ENCODE assay signal across 1 cellular context in genomic region chr19:16676101-16676798, GRCh38.
TF ChIP-seq lines count a peak whose summit lies in the region.

No MANE protein-coding gene starts in this region.

TF ChIP-seq in HepG2, 621 proteins besides CTCF, POLR2A, EP300 and RAD21:
- no peak for TF ChIP-seq GFI1 (CRISPR knock-in tag; IDR thresholded peaks at IDR 0.05; ENCODE audit: borderline replicate concordance)
- TF ChIP-seq CEBPG (CRISPR knock-in tag; IDR thresholded peaks at IDR 0.05): peak; percentile 71
- 0 out of 2 replicates have a peak, but pooled peaks have one; percentile 33 for TF ChIP-seq SALL1 (CRISPR knock-in tag; IDR thresholded peaks at IDR 0.05)
- TF ChIP-seq ZNF687 (CRISPR knock-in tag; IDR thresholded peaks at IDR 0.05): peak; percentile 15; the same call in 1 of the 2 replicates
- no peak for TF ChIP-seq FOXA1 (IDR thresholded peaks at IDR 0.05)
- 0 out of 2 replicates have a peak, but pooled peaks have one; percentile 10 for TF ChIP-seq FOXA1 (CRISPR knock-in tag; IDR thresholded peaks at IDR 0.05)
- TF ChIP-seq NR2F6 (IDR thresholded peaks at IDR 0.05): 0 out of 2 replicates have a peak, but pooled peaks have one; percentile 38
- no peak for TF ChIP-seq NR2F6 (CRISPR knock-in tag; IDR thresholded peaks at IDR 0.05)
- TF ChIP-seq PATZ1 (CRISPR knock-in tag; IDR thresholded peaks at IDR 0.05): no peak
- 0 out of 2 replicates have a peak, but pooled peaks have one; percentile 22 for TF ChIP-seq HOXA3 (CRISPR knock-in tag; IDR thresholded peaks at IDR 0.05)
- peak; percentile 59 for TF ChIP-seq CEBPB (IDR thresholded peaks at IDR 0.05; ENCODE audit: borderline replicate concordance, low read depth, low read length)
- 0 out of 2 replicates have a peak, but pooled peaks have one; percentile 20 for TF ChIP-seq FOXA3 (CRISPR knock-in tag; IDR thresholded peaks at IDR 0.05)
- TF ChIP-seq SAP130 (CRISPR knock-in tag; IDR thresholded peaks at IDR 0.05; ENCODE audit: low read depth): peak; percentile 43
- TF ChIP-seq FOSL2 (CRISPR knock-in tag; IDR thresholded peaks at IDR 0.05): 0 out of 2 replicates have a peak, but pooled peaks have one; percentile 16
- 0 out of 2 replicates have a peak, but pooled peaks have one; percentile 14 for TF ChIP-seq PAXIP1 (CRISPR knock-in tag; conservative IDR thresholded peaks at IDR 0.05)
- TF ChIP-seq ZNF788 (CRISPR knock-in tag; IDR thresholded peaks at IDR 0.05; ENCODE audit: borderline replicate concordance): no peak
- 0 out of 2 replicates have a peak, but pooled peaks have one; percentile 9 for TF ChIP-seq SOX5 (CRISPR knock-in tag; IDR thresholded peaks at IDR 0.05; ENCODE audit: borderline replicate concordance)
- peak; percentile 18 for TF ChIP-seq ASH2L (IDR thresholded peaks at IDR 0.05; ENCODE audit: insufficient read length, low read depth, low read length)
- no peak for TF ChIP-seq SMC3 (IDR thresholded peaks at IDR 0.05; ENCODE audit: low read length)
TF ChIP-seq in HepG2: peak in this region for 13.
